ENCODE assay signal across 1 cellular context in genomic region chr1:62621907-62622306, GRCh38.
TF ChIP-seq lines count a peak whose summit lies in the region.

No MANE protein-coding gene starts in this region.

TF ChIP-seq in HepG2, 621 proteins besides CTCF, POLR2A, EP300 and RAD21 (continued from another document and continues in another):
- TF ChIP-seq, protein P1, sequence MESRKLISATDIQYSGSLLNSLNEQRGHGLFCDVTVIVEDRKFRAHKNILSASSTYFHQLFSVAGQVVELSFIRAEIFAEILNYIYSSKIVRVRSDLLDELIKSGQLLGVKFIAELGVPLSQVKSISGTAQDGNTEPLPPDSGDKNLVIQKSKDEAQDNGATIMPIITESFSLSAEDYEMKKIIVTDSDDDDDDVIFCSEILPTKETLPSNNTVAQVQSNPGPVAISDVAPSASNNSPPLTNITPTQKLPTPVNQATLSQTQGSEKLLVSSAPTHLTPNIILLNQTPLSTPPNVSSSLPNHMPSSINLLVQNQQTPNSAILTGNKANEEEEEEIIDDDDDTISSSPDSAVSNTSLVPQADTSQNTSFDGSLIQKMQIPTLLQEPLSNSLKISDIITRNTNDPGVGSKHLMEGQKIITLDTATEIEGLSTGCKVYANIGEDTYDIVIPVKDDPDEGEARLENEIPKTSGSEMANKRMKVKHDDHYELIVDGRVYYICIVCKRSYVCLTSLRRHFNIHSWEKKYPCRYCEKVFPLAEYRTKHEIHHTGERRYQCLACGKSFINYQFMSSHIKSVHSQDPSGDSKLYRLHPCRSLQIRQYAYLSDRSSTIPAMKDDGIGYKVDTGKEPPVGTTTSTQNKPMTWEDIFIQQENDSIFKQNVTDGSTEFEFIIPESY (CRISPR knock-in tag; IDR thresholded peaks at IDR 0.05) = peak; percentile 78
- TF ChIP-seq, protein P2, sequence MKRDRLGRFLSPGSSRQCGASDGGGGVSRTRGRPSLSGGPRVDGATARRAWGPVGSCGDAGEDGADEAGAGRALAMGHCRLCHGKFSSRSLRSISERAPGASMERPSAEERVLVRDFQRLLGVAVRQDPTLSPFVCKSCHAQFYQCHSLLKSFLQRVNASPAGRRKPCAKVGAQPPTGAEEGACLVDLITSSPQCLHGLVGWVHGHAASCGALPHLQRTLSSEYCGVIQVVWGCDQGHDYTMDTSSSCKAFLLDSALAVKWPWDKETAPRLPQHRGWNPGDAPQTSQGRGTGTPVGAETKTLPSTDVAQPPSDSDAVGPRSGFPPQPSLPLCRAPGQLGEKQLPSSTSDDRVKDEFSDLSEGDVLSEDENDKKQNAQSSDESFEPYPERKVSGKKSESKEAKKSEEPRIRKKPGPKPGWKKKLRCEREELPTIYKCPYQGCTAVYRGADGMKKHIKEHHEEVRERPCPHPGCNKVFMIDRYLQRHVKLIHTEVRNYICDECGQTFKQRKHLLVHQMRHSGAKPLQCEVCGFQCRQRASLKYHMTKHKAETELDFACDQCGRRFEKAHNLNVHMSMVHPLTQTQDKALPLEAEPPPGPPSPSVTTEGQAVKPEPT (CRISPR knock-in tag; IDR thresholded peaks at IDR 0.05; ENCODE audit: low read depth) = no peak
- no peak for TF ChIP-seq ISX (CRISPR knock-in tag; conservative IDR thresholded peaks at IDR 0.05)
- TF ChIP-seq KLF11 (CRISPR knock-in tag; IDR thresholded peaks at IDR 0.05) = peak; percentile 93
- no peak for TF ChIP-seq RBM39 (IDR thresholded peaks at IDR 0.05; ENCODE audit: low read depth, low read length, poor library complexity, severe bottlenecking)
- TF ChIP-seq STAG1 (CRISPR knock-in tag; IDR thresholded peaks at IDR 0.05) = peak; percentile 39
- no peak for TF ChIP-seq TOPORS (CRISPR knock-in tag; IDR thresholded peaks at IDR 0.05)
- TF ChIP-seq ELF3 (CRISPR knock-in tag; IDR thresholded peaks at IDR 0.05) = peak; percentile 90
- peak; percentile 88; the same call in 1 of the 2 replicates for TF ChIP-seq ZNF556 (CRISPR knock-in tag; IDR thresholded peaks at IDR 0.05; ENCODE audit: borderline replicate concordance)
- TF ChIP-seq PRMT3 (CRISPR knock-in tag; IDR thresholded peaks at IDR 0.05; ENCODE audit: borderline replicate concordance, low read depth) = no peak
- no peak for TF ChIP-seq RFX1 (IDR thresholded peaks at IDR 0.05)
- TF ChIP-seq ZBTB43 (CRISPR knock-in tag; conservative IDR thresholded peaks at IDR 0.05) = 0 out of 2 replicates have a peak, but pooled peaks have one; percentile 55
- peak; percentile 50 for TF ChIP-seq MED8 (CRISPR knock-in tag; IDR thresholded peaks at IDR 0.05; ENCODE audit: insufficient replicate concordance)
- no peak for TF ChIP-seq PAWR (CRISPR knock-in tag; IDR thresholded peaks at IDR 0.05; ENCODE audit: borderline replicate concordance)
- no peak for TF ChIP-seq ZNF709 (CRISPR knock-in tag; IDR thresholded peaks at IDR 0.05)
- TF ChIP-seq ZNF615 (CRISPR knock-in tag; IDR thresholded peaks at IDR 0.05; ENCODE audit: borderline replicate concordance) = no peak
- TF ChIP-seq NFYC (CRISPR knock-in tag; IDR thresholded peaks at IDR 0.05) = peak; percentile 58
- TF ChIP-seq, protein P3, sequence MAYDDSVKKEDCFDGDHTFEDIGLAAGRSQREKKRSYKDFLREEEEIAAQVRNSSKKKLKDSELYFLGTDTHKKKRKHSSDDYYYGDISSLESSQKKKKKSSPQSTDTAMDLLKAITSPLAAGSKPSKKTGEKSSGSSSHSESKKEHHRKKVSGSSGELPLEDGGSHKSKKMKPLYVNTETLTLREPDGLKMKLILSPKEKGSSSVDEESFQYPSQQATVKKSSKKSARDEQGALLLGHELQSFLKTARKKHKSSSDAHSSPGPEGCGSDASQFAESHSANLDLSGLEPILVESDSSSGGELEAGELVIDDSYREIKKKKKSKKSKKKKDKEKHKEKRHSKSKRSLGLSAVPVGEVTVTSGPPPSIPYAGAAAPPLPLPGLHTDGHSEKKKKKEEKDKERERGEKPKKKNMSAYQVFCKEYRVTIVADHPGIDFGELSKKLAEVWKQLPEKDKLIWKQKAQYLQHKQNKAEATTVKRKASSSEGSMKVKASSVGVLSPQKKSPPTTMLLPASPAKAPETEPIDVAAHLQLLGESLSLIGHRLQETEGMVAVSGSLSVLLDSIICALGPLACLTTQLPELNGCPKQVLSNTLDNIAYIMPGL (CRISPR knock-in tag; IDR thresholded peaks at IDR 0.05; ENCODE audit: borderline replicate concordance in 1 of 2, low read depth in 1 of 2) = peak in 1 of 2 experiments; percentile 35; a peak in 1 of 4 replicates
- TF ChIP-seq CCDC6 (CRISPR knock-in tag; IDR thresholded peaks at IDR 0.05) = peak; percentile 81; the same call in 1 of the 2 replicates
- no peak for TF ChIP-seq PRDM15 (CRISPR knock-in tag; IDR thresholded peaks at IDR 0.05)
- TF ChIP-seq, protein P4, sequence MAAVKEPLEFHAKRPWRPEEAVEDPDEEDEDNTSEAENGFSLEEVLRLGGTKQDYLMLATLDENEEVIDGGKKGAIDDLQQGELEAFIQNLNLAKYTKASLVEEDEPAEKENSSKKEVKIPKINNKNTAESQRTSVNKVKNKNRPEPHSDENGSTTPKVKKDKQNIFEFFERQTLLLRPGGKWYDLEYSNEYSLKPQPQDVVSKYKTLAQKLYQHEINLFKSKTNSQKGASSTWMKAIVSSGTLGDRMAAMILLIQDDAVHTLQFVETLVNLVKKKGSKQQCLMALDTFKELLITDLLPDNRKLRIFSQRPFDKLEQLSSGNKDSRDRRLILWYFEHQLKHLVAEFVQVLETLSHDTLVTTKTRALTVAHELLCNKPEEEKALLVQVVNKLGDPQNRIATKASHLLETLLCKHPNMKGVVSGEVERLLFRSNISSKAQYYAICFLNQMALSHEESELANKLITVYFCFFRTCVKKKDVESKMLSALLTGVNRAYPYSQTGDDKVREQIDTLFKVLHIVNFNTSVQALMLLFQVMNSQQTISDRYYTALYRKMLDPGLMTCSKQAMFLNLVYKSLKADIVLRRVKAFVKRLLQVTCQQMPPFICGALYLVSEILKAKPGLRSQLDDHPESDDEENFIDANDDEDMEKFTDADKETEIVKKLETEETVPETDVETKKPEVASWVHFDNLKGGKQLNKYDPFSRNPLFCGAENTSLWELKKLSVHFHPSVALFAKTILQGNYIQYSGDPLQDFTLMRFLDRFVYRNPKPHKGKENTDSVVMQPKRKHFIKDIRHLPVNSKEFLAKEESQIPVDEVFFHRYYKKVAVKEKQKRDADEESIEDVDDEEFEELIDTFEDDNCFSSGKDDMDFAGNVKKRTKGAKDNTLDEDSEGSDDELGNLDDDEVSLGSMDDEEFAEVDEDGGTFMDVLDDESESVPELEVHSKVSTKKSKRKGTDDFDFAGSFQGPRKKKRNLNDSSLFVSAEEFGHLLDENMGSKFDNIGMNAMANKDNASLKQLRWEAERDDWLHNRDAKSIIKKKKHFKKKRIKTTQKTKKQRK (IDR thresholded peaks at IDR 0.05; ENCODE audit: low read length) = no peak
- no peak for TF ChIP-seq SNRNP70 (IDR thresholded peaks at IDR 0.05; ENCODE audit: low read depth, low read length)
- no peak for TF ChIP-seq ZNF549 (CRISPR knock-in tag; IDR thresholded peaks at IDR 0.05)
- peak; percentile 96 for TF ChIP-seq DMAP1 (CRISPR knock-in tag; IDR thresholded peaks at IDR 0.05)
- no peak for TF ChIP-seq XBP1 (CRISPR knock-in tag; IDR thresholded peaks at IDR 0.05)
- peak; percentile 88 for TF ChIP-seq MIER2 (CRISPR knock-in tag; IDR thresholded peaks at IDR 0.05)
- TF ChIP-seq ZKSCAN1 (IDR thresholded peaks at IDR 0.05; ENCODE audit: low read length) = peak; percentile 37; the same call in 1 of the 2 replicates
- TF ChIP-seq NR2C2 (CRISPR knock-in tag; IDR thresholded peaks at IDR 0.05; ENCODE audit: borderline replicate concordance) = peak; percentile 66
- TF ChIP-seq, protein P5, sequence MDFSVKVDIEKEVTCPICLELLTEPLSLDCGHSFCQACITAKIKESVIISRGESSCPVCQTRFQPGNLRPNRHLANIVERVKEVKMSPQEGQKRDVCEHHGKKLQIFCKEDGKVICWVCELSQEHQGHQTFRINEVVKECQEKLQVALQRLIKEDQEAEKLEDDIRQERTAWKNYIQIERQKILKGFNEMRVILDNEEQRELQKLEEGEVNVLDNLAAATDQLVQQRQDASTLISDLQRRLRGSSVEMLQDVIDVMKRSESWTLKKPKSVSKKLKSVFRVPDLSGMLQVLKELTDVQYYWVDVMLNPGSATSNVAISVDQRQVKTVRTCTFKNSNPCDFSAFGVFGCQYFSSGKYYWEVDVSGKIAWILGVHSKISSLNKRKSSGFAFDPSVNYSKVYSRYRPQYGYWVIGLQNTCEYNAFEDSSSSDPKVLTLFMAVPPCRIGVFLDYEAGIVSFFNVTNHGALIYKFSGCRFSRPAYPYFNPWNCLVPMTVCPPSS (IDR thresholded peaks at IDR 0.05) = no peak
- no peak for TF ChIP-seq NKX3-1 (CRISPR knock-in tag; IDR thresholded peaks at IDR 0.05)
- TF ChIP-seq CENPT (CRISPR knock-in tag; IDR thresholded peaks at IDR 0.05; ENCODE audit: low read depth) = no peak
- TF ChIP-seq, protein P6, sequence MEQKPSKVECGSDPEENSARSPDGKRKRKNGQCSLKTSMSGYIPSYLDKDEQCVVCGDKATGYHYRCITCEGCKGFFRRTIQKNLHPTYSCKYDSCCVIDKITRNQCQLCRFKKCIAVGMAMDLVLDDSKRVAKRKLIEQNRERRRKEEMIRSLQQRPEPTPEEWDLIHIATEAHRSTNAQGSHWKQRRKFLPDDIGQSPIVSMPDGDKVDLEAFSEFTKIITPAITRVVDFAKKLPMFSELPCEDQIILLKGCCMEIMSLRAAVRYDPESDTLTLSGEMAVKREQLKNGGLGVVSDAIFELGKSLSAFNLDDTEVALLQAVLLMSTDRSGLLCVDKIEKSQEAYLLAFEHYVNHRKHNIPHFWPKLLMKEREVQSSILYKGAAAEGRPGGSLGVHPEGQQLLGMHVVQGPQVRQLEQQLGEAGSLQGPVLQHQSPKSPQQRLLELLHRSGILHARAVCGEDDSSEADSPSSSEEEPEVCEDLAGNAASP (CRISPR knock-in tag; IDR thresholded peaks at IDR 0.05; ENCODE audit: borderline replicate concordance) = peak; percentile 89
- no peak for TF ChIP-seq NFIB (CRISPR knock-in tag; IDR thresholded peaks at IDR 0.05; ENCODE audit: borderline replicate concordance)
- TF ChIP-seq NFE2L1 (CRISPR knock-in tag; IDR thresholded peaks at IDR 0.05; ENCODE audit: borderline replicate concordance) = no peak
- no peak for TF ChIP-seq CBX2 (IDR thresholded peaks at IDR 0.05; ENCODE audit: low read depth, low read length)
- TF ChIP-seq CBX2 (CRISPR knock-in tag; IDR thresholded peaks at IDR 0.05; ENCODE audit: low read depth) = no peak
- peak; percentile 98 for TF ChIP-seq FOXA3 (CRISPR knock-in tag; IDR thresholded peaks at IDR 0.05)
- TF ChIP-seq ZBTB21 (CRISPR knock-in tag; IDR thresholded peaks at IDR 0.05) = peak; percentile 97
- no peak for TF ChIP-seq NR3C1 (CRISPR knock-in tag; IDR thresholded peaks at IDR 0.05)
- TF ChIP-seq, protein P7, sequence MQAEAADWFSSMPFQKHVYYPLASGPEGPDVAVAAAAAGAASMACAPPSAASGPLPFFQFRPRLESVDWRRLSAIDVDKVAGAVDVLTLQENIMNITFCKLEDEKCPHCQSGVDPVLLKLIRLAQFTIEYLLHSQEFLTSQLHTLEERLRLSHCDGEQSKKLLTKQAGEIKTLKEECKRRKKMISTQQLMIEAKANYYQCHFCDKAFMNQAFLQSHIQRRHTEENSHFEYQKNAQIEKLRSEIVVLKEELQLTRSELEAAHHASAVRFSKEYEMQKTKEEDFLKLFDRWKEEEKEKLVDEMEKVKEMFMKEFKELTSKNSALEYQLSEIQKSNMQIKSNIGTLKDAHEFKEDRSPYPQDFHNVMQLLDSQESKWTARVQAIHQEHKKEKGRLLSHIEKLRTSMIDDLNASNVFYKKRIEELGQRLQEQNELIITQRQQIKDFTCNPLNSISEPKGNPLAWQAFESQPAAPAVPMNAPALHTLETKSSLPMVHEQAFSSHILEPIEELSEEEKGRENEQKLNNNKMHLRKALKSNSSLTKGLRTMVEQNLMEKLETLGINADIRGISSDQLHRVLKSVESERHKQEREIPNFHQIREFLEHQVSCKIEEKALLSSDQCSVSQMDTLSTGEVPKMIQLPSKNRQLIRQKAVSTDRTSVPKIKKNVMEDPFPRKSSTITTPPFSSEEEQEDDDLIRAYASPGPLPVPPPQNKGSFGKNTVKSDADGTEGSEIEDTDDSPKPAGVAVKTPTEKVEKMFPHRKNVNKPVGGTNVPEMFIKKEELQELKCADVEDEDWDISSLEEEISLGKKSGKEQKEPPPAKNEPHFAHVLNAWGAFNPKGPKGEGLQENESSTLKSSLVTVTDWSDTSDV (CRISPR knock-in tag; IDR thresholded peaks at IDR 0.05) = no peak
- peak; percentile 80 for TF ChIP-seq MAFF (IDR thresholded peaks at IDR 0.05; ENCODE audit: low read depth, low read length)
- no peak for TF ChIP-seq KDM2A (CRISPR knock-in tag; IDR thresholded peaks at IDR 0.05; ENCODE audit: borderline replicate concordance, low read depth)
